16 cellular contexts compared by ENCODE assay signal in the genomic region with DNA sequence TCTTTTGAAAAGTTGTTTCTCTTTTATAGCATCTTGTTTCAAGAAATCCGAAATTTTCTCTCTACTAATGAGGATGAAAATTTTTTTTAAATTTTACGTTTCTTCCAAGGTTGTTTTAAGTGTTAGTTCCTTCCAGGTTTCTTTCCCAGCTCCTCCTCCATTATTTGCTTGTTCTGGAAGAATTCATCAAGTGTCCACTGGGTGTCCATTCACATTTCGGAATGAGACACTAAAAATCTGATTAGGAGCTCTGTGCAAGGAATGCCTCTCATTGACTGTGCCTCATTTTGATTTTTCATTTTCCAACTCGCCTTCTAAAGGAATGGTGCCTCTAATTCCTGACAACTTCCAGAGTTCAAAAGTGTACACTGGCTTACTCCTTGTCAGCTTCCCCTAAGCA. TPM values are rescaled to one million over a fixed set of nuclear protein-coding genes. Genes with fewer than 3 reads are reported as not detected.
DNase-seq lines count a peak whose midpoint lies in the region; ATAC-seq and TF ChIP-seq lines count a peak whose summit lies in the region.
"Had no signal": no experiment of that assay in that cellular context is flagged by ENCODE, and none has a peak within 500 bp of the region (broad histone marks: within the 10 kb centered on the region; RNA-seq: fewer than 3 reads in every experiment).

No MANE protein-coding gene starts in this region.

- H3K9me3 Mint-ChIP-seq in T-helper 1 cell treated with Interleukin-12 subunit alpha and Interleukin-12 subunit beta and Interleukin-4 antibody, amounts not matched to agents 30 μg/mL and 1 μg/mL, for 36 hours, result no peaks in the 10 kb centered on the region
- no peaks in the 10 kb centered on the region for H3K9me3 Mint-ChIP-seq in CD4-positive, alpha-beta memory T cell
- H3K9me3 Mint-ChIP-seq in activated B cell treated with CpG ODN at 0.5 μM for 24 hours, result no peaks in the 10 kb centered on the region
- H3K9me3 Mint-ChIP-seq in naive B cell, result no peaks in the 10 kb centered on the region
- H3K9me3 Mint-ChIP-seq: WTC11 had no signal

- H3K9me3 ChIP-seq in CD4-positive, alpha-beta memory T cell (ENCODE audit: control insufficient read depth in 1 of 2, low read length in 2 of 2), result no peaks in the 10 kb centered on the region
- H3K9me3 ChIP-seq: SJCRH30 had no signal

- ATAC-seq in activated B cell treated with CpG ODN at 0.5 μM for 24 hours (ENCODE audit: low read depth) (no peak), naive B cell (ENCODE audit: low read depth in 2 of 2) (no peak), HG03159 (IDR thresholded peaks at IDR 0.05; ENCODE audit: unreplicated experiment) (no peak)
- ATAC-seq: left lobe of liver, sciatic nerve, WTC11 had no signal

- H3K4me1 ChIP-seq in CD4-positive, alpha-beta memory T cell (ENCODE audit: insufficient read depth, low read length), result peaks cover 87% of the 10 kb centered on the region
- H3K4me1 ChIP-seq: SJCRH30 had no signal

- H3K4me3 ChIP-seq in CD4-positive, alpha-beta memory T cell (ENCODE audit: low read length in 2 of 2), result no peak overlapping the region
- H3K4me3 ChIP-seq: dorsolateral prefrontal cortex, SJCRH30 had no signal

- CTCF ChIA-PET in CD4-positive, alpha-beta memory T cell (lab: Charles Lee; ENCODE audit: partially characterized antibody), result no interaction called here
- CTCF ChIA-PET in activated B cell treated with CpG ODN at 0.5 μM for 24 hours (lab: Charles Lee), result no interaction called here
- CTCF ChIA-PET in RWPE1 (lab: Yijun Ruan, JAX), result interaction anchor here (0.7 kb wide), 3 partner anchors 11 to 1021 kb away, joined by 3 to 4 read pairs (median 3); no protein-coding TSS in a partner anchor

- H3K27ac Mint-ChIP-seq in T-helper 1 cell treated with Interleukin-12 subunit alpha and Interleukin-12 subunit beta and Interleukin-4 antibody, amounts not matched to agents 30 μg/mL and 1 μg/mL, for 36 hours, result peak overlapping the region; percentile 1
- peak overlapping the region in 5 of 7 donors; percentile 1 to 69 (median 54) for H3K27ac Mint-ChIP-seq in CD4-positive, alpha-beta memory T cell
- no peak overlapping the region for H3K27ac Mint-ChIP-seq in activated B cell treated with CpG ODN at 0.5 μM for 24 hours
- H3K27ac Mint-ChIP-seq in naive B cell, result peak overlapping the region in 5 of 6 donors; percentile 1 to 100 (median 59)
- H3K27ac Mint-ChIP-seq: WTC11 had no signal

- H3K36me3 ChIP-seq in CD4-positive, alpha-beta memory T cell (ENCODE audit: insufficient read depth, low read length), result no peaks in the 10 kb centered on the region
- H3K36me3 ChIP-seq: SJCRH30 had no signal

- peak overlapping the region; percentile 35 for H3K4me3 Mint-ChIP-seq in T-helper 1 cell treated with Interleukin-12 subunit alpha and Interleukin-12 subunit beta and Interleukin-4 antibody, amounts not matched to agents 30 μg/mL and 1 μg/mL, for 36 hours
- H3K4me3 Mint-ChIP-seq in CD4-positive, alpha-beta memory T cell, result peak overlapping the region in 7 of 8 donors; percentile 2 to 83 (median 65)
- H3K4me3 Mint-ChIP-seq in activated B cell treated with CpG ODN at 0.5 μM for 24 hours, result peak overlapping the region; percentile 35
- peak overlapping the region in 7 of 8 donors; percentile 31 to 95 (median 75) for H3K4me3 Mint-ChIP-seq in naive B cell
- H3K4me3 Mint-ChIP-seq: WTC11 had no signal

- H3K27me3 Mint-ChIP-seq in T-helper 1 cell treated with Interleukin-12 subunit alpha and Interleukin-12 subunit beta and Interleukin-4 antibody, amounts not matched to agents 30 μg/mL and 1 μg/mL, for 36 hours (ENCODE audit: low read depth), result no peaks in the 10 kb centered on the region
- no peaks in the 10 kb centered on the region for H3K27me3 Mint-ChIP-seq in CD4-positive, alpha-beta memory T cell
- H3K27me3 Mint-ChIP-seq in activated B cell treated with CpG ODN at 0.5 μM for 24 hours (no peaks in the 10 kb centered on the region), naive B cell (no peaks in the 10 kb centered on the region)

- H3K27ac ChIP-seq in CD4-positive, alpha-beta memory T cell (ENCODE audit: low read depth, low read length), result no peak overlapping the region
- no peak overlapping the region for H3K27ac ChIP-seq in RWPE1
- H3K27ac ChIP-seq: dorsolateral prefrontal cortex, SJCRH30 had no signal

- no peak for TF ChIP-seq CTCF in activated B cell treated with CpG ODN at 0.5 μM for 24 hours (IDR thresholded peaks at IDR 0.05)
- TF ChIP-seq CTCF in RWPE1 (conservative IDR thresholded peaks at IDR 0.05; ENCODE audit: low read depth), result no peak

- H3K27me3 ChIP-seq in CD4-positive, alpha-beta memory T cell (ENCODE audit: insufficient read depth, low read length), result no peaks in the 10 kb centered on the region
- H3K27me3 ChIP-seq: dorsolateral prefrontal cortex, SJCRH30 had no signal

- H3K36me3 Mint-ChIP-seq in T-helper 1 cell treated with Interleukin-12 subunit alpha and Interleukin-12 subunit beta and Interleukin-4 antibody, amounts not matched to agents 30 μg/mL and 1 μg/mL, for 36 hours (ENCODE audit: low read depth), result peaks cover 72% of the 10 kb centered on the region
- H3K36me3 Mint-ChIP-seq in CD4-positive, alpha-beta memory T cell, result peaks cover 68 to 69% of the 10 kb centered on the region in 2 donors
- H3K36me3 Mint-ChIP-seq in activated B cell treated with CpG ODN at 0.5 μM for 24 hours (ENCODE audit: low read depth), result peaks cover 85% of the 10 kb centered on the region
- peaks cover 56 to 57% of the 10 kb centered on the region in 2 donors for H3K36me3 Mint-ChIP-seq in naive B cell
- H3K36me3 Mint-ChIP-seq: WTC11 had no signal

- POLR2A ChIA-PET in CD4-positive, alpha-beta memory T cell (lab: Charles Lee; ENCODE audit: partially characterized antibody), result interaction anchor here (1.5 kb wide), 1 partner anchor 9 kb away, joined by 5 read pairs; no protein-coding TSS in a partner anchor
- POLR2A ChIA-PET in activated B cell treated with CpG ODN at 0.5 μM for 24 hours (lab: Charles Lee) (interaction anchor here (0.8 to 1.2 kb wide), 2 partner anchors 11 to 26 kb away, joined by 3 to 6 read pairs; no protein-coding TSS in a partner anchor), RWPE1 (lab: Yijun Ruan, JAX; ENCODE audit: low non-redundant PET) (no interaction called here)

- H3K4me1 Mint-ChIP-seq in T-helper 1 cell treated with Interleukin-12 subunit alpha and Interleukin-12 subunit beta and Interleukin-4 antibody, amounts not matched to agents 30 μg/mL and 1 μg/mL, for 36 hours (ENCODE audit: low read depth), result peaks cover 76% of the 10 kb centered on the region
- H3K4me1 Mint-ChIP-seq in CD4-positive, alpha-beta memory T cell, result peaks cover 75 to 97% (median 85%) of the 10 kb centered on the region in 4 donors
- H3K4me1 Mint-ChIP-seq in activated B cell treated with CpG ODN at 0.5 μM for 24 hours (peaks cover 91% of the 10 kb centered on the region), naive B cell (peaks cover 66 to 91% (median 83%) of the 10 kb centered on the region in 3 donors)

- intact Hi-C loops in CD4-positive, alpha-beta memory T cell (cut with micrococcal nuclease), result no loop called here
- intact Hi-C loops in activated B cell treated with CpG ODN at 0.5 μM for 24 hours (cut with micrococcal nuclease), result no loop called here

- DNase-seq in T-helper 1 cell (no peak), activated B cell treated with CpG ODN at 0.5 μM for 24 hours (no peak), naive B cell (no peak), RWPE1 (ENCODE audit: low spot score) (no peak)
- no peak for DNase-seq in CD4-positive, alpha-beta memory T cell
- no peak for DNase-seq in activated CD4-positive, CD25-positive, alpha-beta regulatory T cell treated with anti-CD3 and anti-CD28 coated beads, Interleukin-2, amount 50 U/mL, for 72 hours
- DNase-seq: 8988T; dorsolateral prefrontal cortex; MV-4-11; SJCRH30; stimulated activated CD4-positive, alpha-beta T cell treated with anti-CD3 and anti-CD28 coated beads, Interleukin-4, amount 100 ng/mL, for 4 hours had no signal

RNA-seq across cellular contexts. Expression of gene SP100, which starts 6.1 kb away (rescaled TPM):
- 100 to 1,000 TPM; 210 to 226 TPM for total RNA-seq in CD4-positive, alpha-beta memory T cell
- polyA plus RNA-seq in CD4-positive, alpha-beta memory T cell, result 100 to 1,000 TPM; 101 to 222 TPM
- 369 and 433 TPM in 2 replicates for total RNA-seq in activated B cell treated with CpG ODN at 0.5 μM for 24 hours
- 100 to 1,000 TPM; 188 to 428 (median 231) TPM for polyA plus RNA-seq in naive B cell (ENCODE audit: low read depth in 6 of 6)
